Comparison of ENCODE assay signal across 10 cellular contexts in the genomic region with DNA sequence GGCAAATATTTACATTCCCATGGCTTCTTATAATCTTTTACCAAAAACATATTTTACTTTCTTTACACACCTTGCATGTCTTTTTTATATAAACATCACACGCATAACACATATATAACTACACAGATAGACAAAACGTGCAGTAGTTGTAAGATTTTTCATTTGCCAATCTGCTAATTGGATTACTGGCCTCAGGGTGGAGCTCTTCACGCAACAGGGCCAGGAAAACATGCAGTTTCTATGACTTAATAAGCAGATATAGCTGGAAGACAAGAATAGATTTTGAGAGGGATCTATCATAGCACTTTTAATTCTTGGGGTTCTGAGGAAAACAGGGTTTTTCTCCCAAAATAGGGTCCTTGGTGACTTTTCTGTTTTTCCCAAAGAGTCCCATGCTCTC. TPM values are rescaled to one million over a fixed set of nuclear protein-coding genes. Genes with fewer than 3 reads are reported as not detected.
DNase-seq lines count a peak whose midpoint lies in the region; ATAC-seq and TF ChIP-seq lines count a peak whose summit lies in the region.
"Had no signal": no experiment of that assay in that cellular context is flagged by ENCODE, and none has a peak within 500 bp of the region (broad histone marks: within the 10 kb centered on the region; RNA-seq: fewer than 3 reads in every experiment).

No MANE protein-coding gene starts in this region.

- H3K4me3 ChIP-seq in HCT116 (replicated peaks in 1 of 2; ENCODE audit: low read depth in 1 of 2, low read length in 2 of 2): no peak overlapping the region
- H3K4me3 ChIP-seq in SU-DHL-6 (ENCODE audit: insufficient read depth, low read length, poor library complexity, severe bottlenecking): no peak overlapping the region
- no peak overlapping the region for H3K4me3 ChIP-seq in gastroesophageal sphincter

- no peaks in the 10 kb centered on the region for H3K36me3 Mint-ChIP-seq in CD14-positive monocyte
- no peaks in the 10 kb centered on the region for H3K36me3 Mint-ChIP-seq in CD4-positive, alpha-beta T cell (ENCODE audit: low read depth)

- H3K4me2 ChIP-seq in HCT116 (ENCODE audit: low read length) (no peak overlapping the region), SU-DHL-6 (ENCODE audit: low read depth, low read length, poor library complexity, severe bottlenecking) (no peak overlapping the region)

- no peaks in the 10 kb centered on the region for H3K79me2 ChIP-seq in HCT116 (ENCODE audit: insufficient read depth, low read length)
- no peaks in the 10 kb centered on the region for H3K79me2 ChIP-seq in SU-DHL-6 (ENCODE audit: insufficient read depth, low read length)

- H3K27me3 Mint-ChIP-seq in CD14-positive monocyte (ENCODE audit: low read depth in 3 of 3): peaks cover 0 to 2% (median 0%) of the 10 kb centered on the region in 3 donors
- no peaks in the 10 kb centered on the region for H3K27me3 Mint-ChIP-seq in CD4-positive, alpha-beta T cell

- no peak for TF ChIP-seq POLR2A in HCT116 (IDR thresholded peaks at IDR 0.05; ENCODE audit: borderline replicate concordance, extremely low read depth, insufficient read depth, insufficient read length)
- TF ChIP-seq POLR2A in gastroesophageal sphincter (IDR thresholded peaks at IDR 0.05): no peak

- H3K36me3 ChIP-seq in HCT116 (ENCODE audit: control insufficient read depth in 1 of 2, insufficient read depth in 2 of 2, low read length in 2 of 2) (no peaks in the 10 kb centered on the region), SU-DHL-6 (ENCODE audit: low read length) (no peaks in the 10 kb centered on the region), gastroesophageal sphincter (no peaks in the 10 kb centered on the region)

- H3K27me3 ChIP-seq in HCT116 (ENCODE audit: insufficient read depth, low read length) (no peaks in the 10 kb centered on the region), SU-DHL-6 (ENCODE audit: low read length) (no peaks in the 10 kb centered on the region), gastroesophageal sphincter (no peaks in the 10 kb centered on the region)
- H3K27me3 ChIP-seq in CD4-positive, alpha-beta T cell (ENCODE audit: control insufficient read depth, insufficient read depth, low read length): no peaks in the 10 kb centered on the region

- RAD21 ChIA-PET in HCT116 (lab: Charles Lee; ENCODE audit: low non-redundant PET in 1 of 2, low total read pairs in 2 of 2, uncharacterized antibody in 2 of 2, unreplicated experiment in 2 of 2): no interaction called here

- no TSS peak for BruUV-seq in HCT116 (replicated peaks; lab: Mats Ljungman, UMichigan)

- H3K4me3 Mint-ChIP-seq in CD14-positive monocyte: no peak overlapping the region
- H3K4me3 Mint-ChIP-seq in CD4-positive, alpha-beta T cell: no peak overlapping the region

- TF ChIP-seq RAD21 in HCT116 (IDR thresholded peaks at IDR 0.05; ENCODE audit: low read depth): peak; percentile 50; the same call in 1 of the 2 replicates

- H3K4me1 Mint-ChIP-seq in CD14-positive monocyte: no peaks in the 10 kb centered on the region
- H3K4me1 Mint-ChIP-seq in CD4-positive, alpha-beta T cell (ENCODE audit: low read depth): peaks cover 6% of the 10 kb centered on the region

- H2AFZ ChIP-seq in HCT116 (ENCODE audit: low read depth, low read length, poor library complexity, severe bottlenecking): no peak overlapping the region
- no peak overlapping the region for H2AFZ ChIP-seq in SU-DHL-6 (ENCODE audit: low read depth, low read length, severe bottlenecking)

- H3K9me3 Mint-ChIP-seq in CD14-positive monocyte: peaks cover 0 to 4% (median 0%) of the 10 kb centered on the region in 7 donors
- H3K9me3 Mint-ChIP-seq in CD4-positive, alpha-beta T cell: no peaks in the 10 kb centered on the region

- H3K9me2 ChIP-seq in HCT116 (ENCODE audit: insufficient read depth) (no peaks in the 10 kb centered on the region), SU-DHL-6 (replicated peaks; ENCODE audit: insufficient read depth, low read length) (no peaks in the 10 kb centered on the region)

- H3F3A ChIP-seq in SU-DHL-6 (ENCODE audit: insufficient read depth): no peaks in the 10 kb centered on the region

- no peak overlapping the region for H3K27ac Mint-ChIP-seq in CD14-positive monocyte
- H3K27ac Mint-ChIP-seq in CD4-positive, alpha-beta T cell: no peak overlapping the region

- H4K20me1 ChIP-seq in HCT116 (ENCODE audit: insufficient read depth) (no peaks in the 10 kb centered on the region), SU-DHL-6 (ENCODE audit: low read depth, low read length) (no peaks in the 10 kb centered on the region)

- no peaks in the 10 kb centered on the region for H3K9me3 ChIP-seq in HCT116 (ENCODE audit: control insufficient read depth in 1 of 2, insufficient read depth in 1 of 2, low read depth in 1 of 2, low read length in 2 of 2)
- H3K9me3 ChIP-seq in SU-DHL-6 (ENCODE audit: insufficient read depth, low read length): no peaks in the 10 kb centered on the region
- H3K9me3 ChIP-seq in gastroesophageal sphincter: no peaks in the 10 kb centered on the region
- H3K9me3 ChIP-seq in CD4-positive, alpha-beta T cell (ENCODE audit: control insufficient read depth, low read length): no peaks in the 10 kb centered on the region

- H3K9ac ChIP-seq in HCT116 (ENCODE audit: low read length) (no peak overlapping the region), SU-DHL-6 (ENCODE audit: low read length) (no peak overlapping the region)

- POLR2A ChIA-PET in HCT116 (lab: Charles Lee): interaction anchor here (1.1 kb wide), 1 partner anchor 11 kb away, joined by 9 read pairs; no protein-coding TSS in a partner anchor
- POLR2A ChIA-PET in CD4-positive, alpha-beta T cell (lab: Charles Lee): no interaction called here

- 69 to 71% methylated on average over 2 to 3 of the region's 3 CpGs for WGBS in gastroesophageal sphincter (ENCODE audit: low coverage in 1 of 2), 2 donors

- TF ChIP-seq CTCF in CD14-positive monocyte (IDR thresholded peaks at IDR 0.05) (peak; percentile 20), HCT116 (IDR thresholded peaks at IDR 0.05 in 2 of 3, conservative IDR thresholded peaks at IDR 0.05 in 1 of 3; ENCODE audit: borderline replicate concordance in 1 of 3, insufficient read depth in 1 of 3, low read depth in 2 of 3, low read length in 2 of 3) (peak; percentile 41 to 83 (median 80); a peak in 5 of 6 replicates), SU-DHL-6 (IDR thresholded peaks at IDR 0.05; ENCODE audit: insufficient read depth, low read length, poor library complexity, severe bottlenecking) (peak; percentile 44), gastroesophageal sphincter (IDR thresholded peaks at IDR 0.05) (no peak)
- TF ChIP-seq CTCF in CD4-positive, alpha-beta T cell (IDR thresholded peaks at IDR 0.05): no peak

- H3K27ac ChIP-seq in HCT116 (ENCODE audit: low read depth, low read length) (no peak overlapping the region), SU-DHL-6 (ENCODE audit: low read depth, low read length) (no peak overlapping the region), gastroesophageal sphincter (no peak overlapping the region)
- no peak overlapping the region for H3K27ac ChIP-seq in CD4-positive, alpha-beta T cell (ENCODE audit: low read depth, low read length)

- TF ChIP-seq EP300 in gastroesophageal sphincter (IDR thresholded peaks at IDR 0.05): no peak

- peak; percentile 86 for ATAC-seq in HCT116
- ATAC-seq in gastroesophageal sphincter: no peak
- ATAC-seq in CD4-positive, alpha-beta T cell (ENCODE audit: poor library complexity): no peak
- no peak for ATAC-seq in HG03460 (IDR thresholded peaks at IDR 0.05; ENCODE audit: unreplicated experiment)

- CTCF ChIA-PET in HCT116 (lab: Charles Lee): interaction anchor here (0.7 to 2.2 kb wide), 20 partner anchors 8 to 561 kb away, joined by 3 to 14 read pairs (median 4); a partner anchor contains a TSS
- CTCF ChIA-PET in CD4-positive, alpha-beta T cell (lab: Charles Lee): interaction anchor here (1.0 kb wide), 1 partner anchor 11 kb away, joined by 4 read pairs; no protein-coding TSS in a partner anchor

- DNase-seq in CD14-positive monocyte (ENCODE audit: low spot score) (no peak), HCT116 (ENCODE audit: low read depth, low spot score) (peak; percentile 29), iris pigment epithelial cell (ENCODE audit: low read depth) (peak; percentile 33), NCI-H446 treated with DMSO at 0.1 percent for 48 hours (lab: John Stamatoyannopoulos, UW) (no peak)
- no peak for DNase-seq in CD4-positive, alpha-beta T cell
- DNase-seq: activated CD8-positive, alpha-beta memory T cell treated with anti-CD3 and anti-CD28 coated beads, Interleukin-2, amount 50 U/mL, for 48 hours; GF-D8 had no signal

- intact Hi-C loops in CD14-positive monocyte (cut with micrococcal nuclease): no loop called here
- intact Hi-C loops in HCT116 (cut with micrococcal nuclease): no loop called here
- intact Hi-C loops in CD4-positive, alpha-beta T cell (cut with DNase I, micrococcal nuclease): no loop called here

- no peaks in the 10 kb centered on the region for H3K4me1 ChIP-seq in HCT116 (ENCODE audit: control insufficient read depth in 1 of 2, insufficient read depth in 2 of 2, low read length in 2 of 2)
- no peaks in the 10 kb centered on the region for H3K4me1 ChIP-seq in gastroesophageal sphincter

RNA-seq across cellular contexts. Expression of a gene that starts 12.7 kb away (rescaled TPM):
- 10 to 100 TPM in 1 of 2 donors, 1 to 10 TPM in 1; 7.5 to 14.7 TPM for polyA plus RNA-seq in CD14-positive monocyte
- total RNA-seq in HCT116 (2021; ENCODE audit: unreplicated experiment) (33.3 TPM), gastroesophageal sphincter (10 to 100 TPM; 12.1 to 28.2 (median 16.3) TPM)
- 4.8 and 8.0 TPM in 2 replicates for polyA plus RNA-seq in HCT116 (2012)
- total RNA-seq in CD4-positive, alpha-beta T cell: 10 to 100 TPM; 16.6 to 17.9 TPM

RNA-seq across cellular contexts. Expression of a gene that starts 12.9 kb away (rescaled TPM):
- 1 to 10 TPM; 8.6 to 9.8 TPM for polyA plus RNA-seq in CD14-positive monocyte
- 17.1 TPM for total RNA-seq in HCT116 (2021; ENCODE audit: unreplicated experiment)
- 4.9 and 5.1 TPM in 2 replicates for polyA plus RNA-seq in HCT116 (2012)
- total RNA-seq in gastroesophageal sphincter: 10 to 100 TPM in 2 of 4 donors, 1 to 10 TPM in 2; 5.8 to 14.3 (median 9.5) TPM
- total RNA-seq in CD4-positive, alpha-beta T cell: 10 to 100 TPM; 81.8 to 87.1 TPM

RNA-seq across cellular contexts. Expression of a gene that starts 41.3 kb away (rescaled TPM):
- 1 to 10 TPM; 3.5 to 4.7 TPM for polyA plus RNA-seq in CD14-positive monocyte
- total RNA-seq in HCT116 (2021; ENCODE audit: unreplicated experiment): 4.4 TPM
- polyA plus RNA-seq in HCT116 (2012): 4.5 and 6.2 TPM in 2 replicates
- total RNA-seq in gastroesophageal sphincter: 10 to 100 TPM in 1 of 4 donors, 1 to 10 TPM in 2, under 1 TPM in 1; 0.79 to 12.3 (median 1.7) TPM
- 10 to 100 TPM; 16.1 to 18.6 TPM for total RNA-seq in CD4-positive, alpha-beta T cell

Comparison
In these comparisons a context has a peak if more than half of its experiments do, and no peak if none do; other contexts are left out.
1. DNase-seq: peak in HCT116 (single experiment) and iris pigment epithelial cell (single experiment); none in CD14-positive monocyte (single experiment), NCI-H446 treated with DMSO at 0.1 percent for 48 hours (single experiment) and CD4-positive, alpha-beta T cell (0 of 10).
2. CTCF ChIP-seq: peak in CD14-positive monocyte (single experiment), HCT116 (3 of 3) and SU-DHL-6 (single experiment); none in gastroesophageal sphincter (0 of 4) and CD4-positive, alpha-beta T cell (single experiment).